ENCODE assay signal across 1 cellular context in genomic region chr12:78870539-78870938, GRCh38.
TF ChIP-seq lines count a peak whose summit lies in the region.

No MANE protein-coding gene starts in this region.

TF ChIP-seq in GM23338, 12 proteins besides CTCF, POLR2A, EP300 and RAD21 (continued from another document):
- TF ChIP-seq ZNF462 (CRISPR knock-in tag; IDR thresholded peaks at IDR 0.05) (no peak), EZH2phosphoT487 (IDR thresholded peaks at IDR 0.05; ENCODE audit: unreplicated experiment) (no peak)
TF ChIP-seq in GM23338: peak in this region for 0.
